ENCODE assay signal across 8 cellular contexts in genomic region chr12:48795550-48796455, GRCh38. TPM values are rescaled to one million over a fixed set of nuclear protein-coding genes. Genes with fewer than 3 reads are reported as not detected.
A peak's percentile ranks its signal among the peaks of the same experiment; 100 is the strongest.
DNase-seq lines count a peak whose midpoint lies in the region; ATAC-seq, FAIRE-seq and TF ChIP-seq lines count a peak whose summit lies in the region.

No MANE protein-coding gene starts in this region.

- H3K4me1 ChIP-seq in Karpas-422 (ENCODE audit: low read length) (peaks cover 6% of the 10 kb centered on the region; the same call in 1 of the 2 replicates), Panc1 (ENCODE audit: control insufficient read depth, insufficient read depth, low read length) (no peaks in the 10 kb centered on the region), neural progenitor cell (no peaks in the 10 kb centered on the region)

- no TSS peak for BruUV-seq in Panc1 (replicated peaks; lab: Mats Ljungman, UMichigan)

- POLR2A ChIA-PET in Panc1 (lab: Charles Lee) = no interaction called here

- H3K79me2 ChIP-seq in Karpas-422 (ENCODE audit: low read length) (no peaks in the 10 kb centered on the region), neural progenitor cell (ENCODE audit: low read depth) (no peaks in the 10 kb centered on the region)

- H3K9ac ChIP-seq in Karpas-422 (ENCODE audit: low read length) (no peak overlapping the region), neural progenitor cell (no peak overlapping the region)

- H2AFZ ChIP-seq in Karpas-422 (ENCODE audit: low read length) (no peak overlapping the region), neural progenitor cell (replicated peaks) (peak overlapping the region; percentile 22)

- H3K4me2 ChIP-seq in Karpas-422 (ENCODE audit: low read depth, low read length, poor library complexity, severe bottlenecking) (no peak overlapping the region), neural progenitor cell (no peak overlapping the region)

- no peaks in the 10 kb centered on the region for H3K9me3 Mint-ChIP-seq in activated T-helper 2 cell treated with anti-CD3 and anti-CD28 coated beads, Interferon-gamma antibody, Interleukin-2, Interleukin-4, amounts not matched to agents 10 μg/mL and 5 μg/mL and 100 μg/mL, durations not matched to agents 14 hours and 24 hours and 36 hours
- no peaks in the 10 kb centered on the region for H3K9me3 Mint-ChIP-seq in neural progenitor cell

- CTCF ChIA-PET in Panc1 (lab: Charles Lee) = interaction anchor here (0.7 to 6.3 kb wide), 3 partner anchors 19 to 124 kb away, joined by 4 to 51 read pairs (median 7); no protein-coding TSS in a partner anchor

- no peaks in the 10 kb centered on the region for H3K27me3 ChIP-seq in Karpas-422 (ENCODE audit: low read length)
- no peaks in the 10 kb centered on the region for H3K27me3 ChIP-seq in Panc1 (ENCODE audit: control insufficient read depth, insufficient read depth, low read length)
- H3K27me3 ChIP-seq in neural progenitor cell = no peaks in the 10 kb centered on the region

- TF ChIP-seq CTCF in Panc1 (IDR thresholded peaks at IDR 0.05) (peak; percentile 92), fibroblast of the aortic adventitia (IDR thresholded peaks at IDR 0.05; ENCODE audit: insufficient read depth, low read length) (peak; percentile 98), neural progenitor cell (IDR thresholded peaks at IDR 0.05) (peak; percentile 97)

- peaks cover 8% of the 10 kb centered on the region for H3K27me3 Mint-ChIP-seq in activated T-helper 2 cell treated with anti-CD3 and anti-CD28 coated beads, Interferon-gamma antibody, Interleukin-2, Interleukin-4, amounts not matched to agents 10 μg/mL and 5 μg/mL and 100 μg/mL, durations not matched to agents 14 hours and 24 hours and 36 hours (ENCODE audit: low read depth)
- peaks cover 10% of the 10 kb centered on the region for H3K27me3 Mint-ChIP-seq in neural progenitor cell (ENCODE audit: insufficient read depth, low read depth)

- H3K27ac ChIP-seq in Karpas-422 (ENCODE audit: low read length) (no peak overlapping the region), Panc1 (ENCODE audit: low read length) (no peak overlapping the region), neural progenitor cell (no peak overlapping the region)

- peak; percentile 95 for ATAC-seq in Panc1
- ATAC-seq in HG02610 (IDR thresholded peaks at IDR 0.05; ENCODE audit: unreplicated experiment) = no peak

- H3K36me3 ChIP-seq in Karpas-422 (ENCODE audit: insufficient read depth, low read length) = no peaks in the 10 kb centered on the region
- no peaks in the 10 kb centered on the region for H3K36me3 ChIP-seq in Panc1 (ENCODE audit: control insufficient read depth, insufficient read depth, low read length)
- no peaks in the 10 kb centered on the region for H3K36me3 ChIP-seq in neural progenitor cell

- intact Hi-C loops in Panc1 (cut with micrococcal nuclease; ENCODE audit: unreplicated experiment) = loop anchor here (2.0 kb wide), 1 partner anchor 43 kb away; no protein-coding TSS in a partner anchor
- intact Hi-C loops in activated T-helper 2 cell treated with anti-CD3 and anti-CD28 coated beads, Interferon-gamma antibody, Interleukin-2, Interleukin-4, amounts not matched to agents 10 μg/mL and 5 μg/mL and 100 μg/mL, durations not matched to agents 14 hours and 24 hours and 36 hours (cut with micrococcal nuclease) = loop anchor here (1.0 to 5.0 kb wide), 2 partner anchors 43 to 254 kb away; no protein-coding TSS in a partner anchor

- in situ Hi-C loops in Panc1 (cut with HindIII; ENCODE audit: low pct_unique_long_range_greater_than_20kb, low sequenced_read_pairs) = no loop called here

- H3K9me2 ChIP-seq in Karpas-422 (replicated peaks; ENCODE audit: insufficient read depth, low read length) = no peaks in the 10 kb centered on the region

- no peak overlapping the region for H3K27ac Mint-ChIP-seq in activated T-helper 2 cell treated with anti-CD3 and anti-CD28 coated beads, Interferon-gamma antibody, Interleukin-2, Interleukin-4, amounts not matched to agents 10 μg/mL and 5 μg/mL and 100 μg/mL, durations not matched to agents 14 hours and 24 hours and 36 hours
- peak overlapping the region; percentile 53 for H3K27ac Mint-ChIP-seq in neural progenitor cell

- H3K4me3 ChIP-seq in Karpas-422 (ENCODE audit: low read length) (no peak overlapping the region), Panc1 (ENCODE audit: low read depth in 2 of 2, low read length in 2 of 2) (peak overlapping the region in 1 of 2 experiments; percentile 2; a peak in 1 of 4 replicates), fibroblast of the aortic adventitia (ENCODE audit: low read depth, low read length) (no peak overlapping the region), neural progenitor cell (no peak overlapping the region)

- peak; percentile 51 for DNase-seq in GDM1 (lab: John Stamatoyannopoulos, UW)
- DNase-seq in Karpas-422 = peak; percentile 79
- DNase-seq in Panc1 (ENCODE audit: low read depth, low spot score) = peak; percentile 79
- DNase-seq in activated T-helper 2 cell treated with anti-CD3 and anti-CD28 coated beads, Interferon-gamma antibody, Interleukin-2, Interleukin-4, amounts not matched to agents 10 μg/mL and 5 μg/mL and 100 μg/mL, durations not matched to agents 14 hours and 24 hours and 36 hours (ENCODE audit: low spot score) = peak; percentile 27
- DNase-seq in fibroblast of the aortic adventitia (ENCODE audit: low read depth) = peak; percentile 89
- peak; percentile 84 for DNase-seq in neural progenitor cell (ENCODE audit: low spot score)
- DNase-seq in urothelium cell line (ENCODE audit: low spot score) = peak; percentile 85

- H3K4me3 Mint-ChIP-seq in activated T-helper 2 cell treated with anti-CD3 and anti-CD28 coated beads, Interferon-gamma antibody, Interleukin-2, Interleukin-4, amounts not matched to agents 10 μg/mL and 5 μg/mL and 100 μg/mL, durations not matched to agents 14 hours and 24 hours and 36 hours (ENCODE audit: low read depth) = no peak overlapping the region
- no peak overlapping the region for H3K4me3 Mint-ChIP-seq in neural progenitor cell

- peaks cover 7% of the 10 kb centered on the region for H3K4me1 Mint-ChIP-seq in activated T-helper 2 cell treated with anti-CD3 and anti-CD28 coated beads, Interferon-gamma antibody, Interleukin-2, Interleukin-4, amounts not matched to agents 10 μg/mL and 5 μg/mL and 100 μg/mL, durations not matched to agents 14 hours and 24 hours and 36 hours (ENCODE audit: low read depth)
- peaks cover 17% of the 10 kb centered on the region for H3K4me1 Mint-ChIP-seq in neural progenitor cell

- H3F3A ChIP-seq in neural progenitor cell (ENCODE audit: low read depth) = no peaks in the 10 kb centered on the region

- no peaks in the 10 kb centered on the region for H3K36me3 Mint-ChIP-seq in activated T-helper 2 cell treated with anti-CD3 and anti-CD28 coated beads, Interferon-gamma antibody, Interleukin-2, Interleukin-4, amounts not matched to agents 10 μg/mL and 5 μg/mL and 100 μg/mL, durations not matched to agents 14 hours and 24 hours and 36 hours (ENCODE audit: low read depth)
- no peaks in the 10 kb centered on the region for H3K36me3 Mint-ChIP-seq in neural progenitor cell

- H4K20me1 ChIP-seq in Karpas-422 (ENCODE audit: insufficient read depth, low read depth, low read length) = no peaks in the 10 kb centered on the region
- H4K20me1 ChIP-seq in neural progenitor cell (ENCODE audit: low read depth) = no peaks in the 10 kb centered on the region

- FAIRE-seq in urothelium cell line (lab: Jason Lieb, UNC) = peak; percentile 77

- no peaks in the 10 kb centered on the region for H3K9me3 ChIP-seq in Karpas-422 (ENCODE audit: low read length)
- no peaks in the 10 kb centered on the region for H3K9me3 ChIP-seq in Panc1 (ENCODE audit: control insufficient read depth, insufficient read depth, low read depth, low read length)
- H3K9me3 ChIP-seq in neural progenitor cell (ENCODE audit: low read depth) = no peaks in the 10 kb centered on the region

RNA-seq across cellular contexts. Expression of gene ADCY6, which starts 6.9 kb away (rescaled TPM):
- not detected in 2 replicates for total RNA-seq in Karpas-422 (2014; rRNA removed; shearing (Covaris generic); ENCODE audit: low replicate concordance)
- total RNA-seq in Panc1 (2021; ENCODE audit: unreplicated experiment) (24.1 TPM), fibroblast of the aortic adventitia (ENCODE audit: low replicate concordance) (30.3 and 31.5 TPM in 2 replicates), neural progenitor cell (ENCODE audit: low replicate concordance) (22.4 and 42.4 TPM in 2 replicates)
- polyA plus RNA-seq in Panc1 (2012; ENCODE audit: insufficient read length) = 41.4 TPM
- total RNA-seq in activated T-helper 2 cell treated with anti-CD3 and anti-CD28 coated beads, Interferon-gamma antibody, Interleukin-2, Interleukin-4, amounts not matched to agents 10 μg/mL and 5 μg/mL and 100 μg/mL, durations not matched to agents 14 hours and 24 hours and 36 hours = 0.39 and 0.55 TPM in 2 replicates

RNA-seq across cellular contexts. Expression of gene CACNB3, which starts 22.5 kb away (rescaled TPM):
- 3.1 and 6.7 TPM in 2 replicates for total RNA-seq in Karpas-422 (2014; rRNA removed; shearing (Covaris generic); ENCODE audit: low replicate concordance)
- 40.5 TPM for total RNA-seq in Panc1 (2021; ENCODE audit: unreplicated experiment)
- polyA plus RNA-seq in Panc1 (2012; ENCODE audit: insufficient read length) = 58.5 TPM
- total RNA-seq in activated T-helper 2 cell treated with anti-CD3 and anti-CD28 coated beads, Interferon-gamma antibody, Interleukin-2, Interleukin-4, amounts not matched to agents 10 μg/mL and 5 μg/mL and 100 μg/mL, durations not matched to agents 14 hours and 24 hours and 36 hours = 11.5 and 13.1 TPM in 2 replicates
- total RNA-seq in fibroblast of the aortic adventitia (ENCODE audit: low replicate concordance) = 16.1 and 27.7 TPM in 2 replicates
- 25.0 and 31.3 TPM in 2 replicates for total RNA-seq in neural progenitor cell (ENCODE audit: low replicate concordance)

RNA-seq across cellular contexts. Expression of gene DDX23, which starts 56.2 kb away (rescaled TPM):
- total RNA-seq in Karpas-422 (2014; rRNA removed; shearing (Covaris generic); ENCODE audit: low replicate concordance) = 37.0 and 68.0 TPM in 2 replicates
- total RNA-seq in Panc1 (2021; ENCODE audit: unreplicated experiment) = 130 TPM
- 119 TPM for polyA plus RNA-seq in Panc1 (2012; ENCODE audit: insufficient read length)
- 114 and 124 TPM in 2 replicates for total RNA-seq in activated T-helper 2 cell treated with anti-CD3 and anti-CD28 coated beads, Interferon-gamma antibody, Interleukin-2, Interleukin-4, amounts not matched to agents 10 μg/mL and 5 μg/mL and 100 μg/mL, durations not matched to agents 14 hours and 24 hours and 36 hours
- 54.1 and 151 TPM in 2 replicates for total RNA-seq in fibroblast of the aortic adventitia (ENCODE audit: low replicate concordance)
- 95.6 and 109 TPM in 2 replicates for total RNA-seq in neural progenitor cell (ENCODE audit: low replicate concordance)

Comparison
In these comparisons a context has a peak if more than half of its experiments do, and no peak if none do; other contexts are left out.
1. DNase-seq: peak in every context shown above with its lines; median percentile 89 in fibroblast of the aortic adventitia; 85 in urothelium cell line; 84 in neural progenitor cell; 79 in Karpas-422; 79 in Panc1; 51 in GDM1; 27 in activated T-helper 2 cell treated with anti-CD3 and anti-CD28 coated beads, Interferon-gamma antibody, Interleukin-2, Interleukin-4, amounts not matched to agents 10 μg/mL and 5 μg/mL and 100 μg/mL, durations not matched to agents 14 hours and 24 hours and 36 hours.
2. RNA of gene ADCY6, which starts 6.9 kb away (total RNA-seq): 30.3 to 31.5 TPM in fibroblast of the aortic adventitia, 24.1 TPM in Panc1 (single experiment) and 22.4 to 42.4 TPM in neural progenitor cell; 0.39 to 0.55 TPM in activated T-helper 2 cell treated with anti-CD3 and anti-CD28 coated beads, Interferon-gamma antibody, Interleukin-2, Interleukin-4, amounts not matched to agents 10 μg/mL and 5 μg/mL and 100 μg/mL, durations not matched to agents 14 hours and 24 hours and 36 hours and not detected in Karpas-422; every median in the first group is over 10 times any median in the second.
3. Peak in every context shown above with its lines, with median percentiles within 50 percentile points of each other: CTCF ChIP-seq.